2 cellular contexts compared by ENCODE assay signal in the genomic region with DNA sequence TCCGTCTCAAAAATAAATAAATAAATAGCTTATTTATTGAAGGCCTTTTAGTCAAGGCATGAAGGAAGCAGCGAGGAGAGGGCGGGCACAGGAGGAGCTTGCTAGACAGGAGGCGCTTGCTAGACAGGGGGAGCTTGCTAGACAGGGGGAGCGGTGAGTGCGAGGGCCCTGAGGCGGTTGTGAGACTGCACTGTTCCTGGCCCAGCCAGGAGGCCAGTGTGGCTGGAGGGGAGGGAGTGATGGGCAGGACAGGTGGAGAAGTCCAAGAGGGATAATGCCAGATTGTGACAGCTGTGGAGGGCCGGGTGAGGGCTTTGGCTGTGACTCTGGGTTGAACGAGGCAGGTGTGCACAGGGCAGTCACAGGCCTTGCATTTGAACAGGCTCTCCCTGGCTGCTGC.
TF ChIP-seq lines count a peak whose summit lies in the region.

No MANE protein-coding gene starts in this region.

TF ChIP-seq in A549, 52 proteins besides CTCF, POLR2A, EP300 and RAD21:
- TF ChIP-seq, protein P1, sequence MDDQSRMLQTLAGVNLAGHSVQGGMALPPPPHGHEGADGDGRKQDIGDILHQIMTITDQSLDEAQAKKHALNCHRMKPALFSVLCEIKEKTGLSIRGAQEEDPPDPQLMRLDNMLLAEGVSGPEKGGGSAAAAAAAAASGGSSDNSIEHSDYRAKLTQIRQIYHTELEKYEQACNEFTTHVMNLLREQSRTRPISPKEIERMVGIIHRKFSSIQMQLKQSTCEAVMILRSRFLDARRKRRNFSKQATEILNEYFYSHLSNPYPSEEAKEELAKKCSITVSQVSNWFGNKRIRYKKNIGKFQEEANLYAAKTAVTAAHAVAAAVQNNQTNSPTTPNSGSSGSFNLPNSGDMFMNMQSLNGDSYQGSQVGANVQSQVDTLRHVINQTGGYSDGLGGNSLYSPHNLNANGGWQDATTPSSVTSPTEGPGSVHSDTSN (IDR thresholded peaks at IDR 0.05) = no peak
- TF ChIP-seq, protein P2, sequence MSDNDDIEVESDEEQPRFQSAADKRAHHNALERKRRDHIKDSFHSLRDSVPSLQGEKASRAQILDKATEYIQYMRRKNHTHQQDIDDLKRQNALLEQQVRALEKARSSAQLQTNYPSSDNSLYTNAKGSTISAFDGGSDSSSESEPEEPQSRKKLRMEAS (IDR thresholded peaks at IDR 0.05) = no peak
- no peak for TF ChIP-seq EHMT2 (IDR thresholded peaks at IDR 0.05; ENCODE audit: low read depth)
- TF ChIP-seq, protein P3, sequence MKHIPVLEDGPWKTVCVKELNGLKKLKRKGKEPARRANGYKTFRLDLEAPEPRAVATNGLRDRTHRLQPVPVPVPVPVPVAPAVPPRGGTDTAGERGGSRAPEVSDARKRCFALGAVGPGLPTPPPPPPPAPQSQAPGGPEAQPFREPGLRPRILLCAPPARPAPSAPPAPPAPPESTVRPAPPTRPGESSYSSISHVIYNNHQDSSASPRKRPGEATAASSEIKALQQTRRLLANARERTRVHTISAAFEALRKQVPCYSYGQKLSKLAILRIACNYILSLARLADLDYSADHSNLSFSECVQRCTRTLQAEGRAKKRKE (CRISPR knock-in tag; IDR thresholded peaks at IDR 0.05; ENCODE audit: low read depth) = no peak
- TF ChIP-seq HOXB5 (CRISPR knock-in tag; IDR thresholded peaks at IDR 0.05) = no peak
- no peak for TF ChIP-seq ESRRA (IDR thresholded peaks at IDR 0.05; ENCODE audit: borderline replicate concordance, low read length)
- TF ChIP-seq FOSL2 (IDR thresholded peaks at IDR 0.05) = no peak
- TF ChIP-seq FOSL2 (CRISPR knock-in tag; IDR thresholded peaks at IDR 0.05) = no peak
- no peak for TF ChIP-seq HOXA7 (CRISPR knock-in tag; IDR thresholded peaks at IDR 0.05)
- no peak for TF ChIP-seq RNF2 (IDR thresholded peaks at IDR 0.05; ENCODE audit: borderline replicate concordance, low read depth)
- TF ChIP-seq FOXS1 (CRISPR knock-in tag; IDR thresholded peaks at IDR 0.05) = no peak
- no peak for TF ChIP-seq BHLHE40 (IDR thresholded peaks at IDR 0.05; ENCODE audit: low read depth, low read length)

TF ChIP-seq in WTC11, 78 proteins besides CTCF, POLR2A, EP300 and RAD21:
- TF ChIP-seq, protein P4, sequence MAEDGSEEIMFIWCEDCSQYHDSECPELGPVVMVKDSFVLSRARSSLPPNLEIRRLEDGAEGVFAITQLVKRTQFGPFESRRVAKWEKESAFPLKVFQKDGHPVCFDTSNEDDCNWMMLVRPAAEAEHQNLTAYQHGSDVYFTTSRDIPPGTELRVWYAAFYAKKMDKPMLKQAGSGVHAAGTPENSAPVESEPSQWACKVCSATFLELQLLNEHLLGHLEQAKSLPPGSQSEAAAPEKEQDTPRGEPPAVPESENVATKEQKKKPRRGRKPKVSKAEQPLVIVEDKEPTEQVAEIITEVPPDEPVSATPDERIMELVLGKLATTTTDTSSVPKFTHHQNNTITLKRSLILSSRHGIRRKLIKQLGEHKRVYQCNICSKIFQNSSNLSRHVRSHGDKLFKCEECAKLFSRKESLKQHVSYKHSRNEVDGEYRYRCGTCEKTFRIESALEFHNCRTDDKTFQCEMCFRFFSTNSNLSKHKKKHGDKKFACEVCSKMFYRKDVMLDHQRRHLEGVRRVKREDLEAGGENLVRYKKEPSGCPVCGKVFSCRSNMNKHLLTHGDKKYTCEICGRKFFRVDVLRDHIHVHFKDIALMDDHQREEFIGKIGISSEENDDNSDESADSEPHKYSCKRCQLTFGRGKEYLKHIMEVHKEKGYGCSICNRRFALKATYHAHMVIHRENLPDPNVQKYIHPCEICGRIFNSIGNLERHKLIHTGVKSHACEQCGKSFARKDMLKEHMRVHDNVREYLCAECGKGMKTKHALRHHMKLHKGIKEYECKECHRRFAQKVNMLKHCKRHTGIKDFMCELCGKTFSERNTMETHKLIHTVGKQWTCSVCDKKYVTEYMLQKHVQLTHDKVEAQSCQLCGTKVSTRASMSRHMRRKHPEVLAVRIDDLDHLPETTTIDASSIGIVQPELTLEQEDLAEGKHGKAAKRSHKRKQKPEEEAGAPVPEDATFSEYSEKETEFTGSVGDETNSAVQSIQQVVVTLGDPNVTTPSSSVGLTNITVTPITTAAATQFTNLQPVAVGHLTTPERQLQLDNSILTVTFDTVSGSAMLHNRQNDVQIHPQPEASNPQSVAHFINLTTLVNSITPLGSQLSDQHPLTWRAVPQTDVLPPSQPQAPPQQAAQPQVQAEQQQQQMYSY (CRISPR knock-in tag; IDR thresholded peaks at IDR 0.05) = no peak
- no peak for TF ChIP-seq ZNF416 (CRISPR knock-in tag; IDR thresholded peaks at IDR 0.05)
- TF ChIP-seq, protein P5, sequence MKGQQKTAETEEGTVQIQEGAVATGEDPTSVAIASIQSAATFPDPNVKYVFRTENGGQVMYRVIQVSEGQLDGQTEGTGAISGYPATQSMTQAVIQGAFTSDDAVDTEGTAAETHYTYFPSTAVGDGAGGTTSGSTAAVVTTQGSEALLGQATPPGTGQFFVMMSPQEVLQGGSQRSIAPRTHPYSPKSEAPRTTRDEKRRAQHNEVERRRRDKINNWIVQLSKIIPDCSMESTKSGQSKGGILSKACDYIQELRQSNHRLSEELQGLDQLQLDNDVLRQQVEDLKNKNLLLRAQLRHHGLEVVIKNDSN (CRISPR knock-in tag; IDR thresholded peaks at IDR 0.05) = no peak
- no peak for TF ChIP-seq ZNF396 (CRISPR knock-in tag; IDR thresholded peaks at IDR 0.05; ENCODE audit: borderline replicate concordance)
- TF ChIP-seq, protein P6, sequence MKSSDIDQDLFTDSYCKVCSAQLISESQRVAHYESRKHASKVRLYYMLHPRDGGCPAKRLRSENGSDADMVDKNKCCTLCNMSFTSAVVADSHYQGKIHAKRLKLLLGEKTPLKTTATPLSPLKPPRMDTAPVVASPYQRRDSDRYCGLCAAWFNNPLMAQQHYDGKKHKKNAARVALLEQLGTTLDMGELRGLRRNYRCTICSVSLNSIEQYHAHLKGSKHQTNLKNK (CRISPR knock-in tag; IDR thresholded peaks at IDR 0.05) = no peak
- no peak for TF ChIP-seq SMAD3 (CRISPR knock-in tag; IDR thresholded peaks at IDR 0.05; ENCODE audit: borderline replicate concordance)
- no peak for TF ChIP-seq MXD4 (CRISPR knock-in tag; IDR thresholded peaks at IDR 0.05; ENCODE audit: borderline replicate concordance)
- TF ChIP-seq, protein P7, sequence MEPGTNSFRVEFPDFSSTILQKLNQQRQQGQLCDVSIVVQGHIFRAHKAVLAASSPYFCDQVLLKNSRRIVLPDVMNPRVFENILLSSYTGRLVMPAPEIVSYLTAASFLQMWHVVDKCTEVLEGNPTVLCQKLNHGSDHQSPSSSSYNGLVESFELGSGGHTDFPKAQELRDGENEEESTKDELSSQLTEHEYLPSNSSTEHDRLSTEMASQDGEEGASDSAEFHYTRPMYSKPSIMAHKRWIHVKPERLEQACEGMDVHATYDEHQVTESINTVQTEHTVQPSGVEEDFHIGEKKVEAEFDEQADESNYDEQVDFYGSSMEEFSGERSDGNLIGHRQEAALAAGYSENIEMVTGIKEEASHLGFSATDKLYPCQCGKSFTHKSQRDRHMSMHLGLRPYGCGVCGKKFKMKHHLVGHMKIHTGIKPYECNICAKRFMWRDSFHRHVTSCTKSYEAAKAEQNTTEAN (CRISPR knock-in tag; IDR thresholded peaks at IDR 0.05) = no peak
- TF ChIP-seq, protein P8, sequence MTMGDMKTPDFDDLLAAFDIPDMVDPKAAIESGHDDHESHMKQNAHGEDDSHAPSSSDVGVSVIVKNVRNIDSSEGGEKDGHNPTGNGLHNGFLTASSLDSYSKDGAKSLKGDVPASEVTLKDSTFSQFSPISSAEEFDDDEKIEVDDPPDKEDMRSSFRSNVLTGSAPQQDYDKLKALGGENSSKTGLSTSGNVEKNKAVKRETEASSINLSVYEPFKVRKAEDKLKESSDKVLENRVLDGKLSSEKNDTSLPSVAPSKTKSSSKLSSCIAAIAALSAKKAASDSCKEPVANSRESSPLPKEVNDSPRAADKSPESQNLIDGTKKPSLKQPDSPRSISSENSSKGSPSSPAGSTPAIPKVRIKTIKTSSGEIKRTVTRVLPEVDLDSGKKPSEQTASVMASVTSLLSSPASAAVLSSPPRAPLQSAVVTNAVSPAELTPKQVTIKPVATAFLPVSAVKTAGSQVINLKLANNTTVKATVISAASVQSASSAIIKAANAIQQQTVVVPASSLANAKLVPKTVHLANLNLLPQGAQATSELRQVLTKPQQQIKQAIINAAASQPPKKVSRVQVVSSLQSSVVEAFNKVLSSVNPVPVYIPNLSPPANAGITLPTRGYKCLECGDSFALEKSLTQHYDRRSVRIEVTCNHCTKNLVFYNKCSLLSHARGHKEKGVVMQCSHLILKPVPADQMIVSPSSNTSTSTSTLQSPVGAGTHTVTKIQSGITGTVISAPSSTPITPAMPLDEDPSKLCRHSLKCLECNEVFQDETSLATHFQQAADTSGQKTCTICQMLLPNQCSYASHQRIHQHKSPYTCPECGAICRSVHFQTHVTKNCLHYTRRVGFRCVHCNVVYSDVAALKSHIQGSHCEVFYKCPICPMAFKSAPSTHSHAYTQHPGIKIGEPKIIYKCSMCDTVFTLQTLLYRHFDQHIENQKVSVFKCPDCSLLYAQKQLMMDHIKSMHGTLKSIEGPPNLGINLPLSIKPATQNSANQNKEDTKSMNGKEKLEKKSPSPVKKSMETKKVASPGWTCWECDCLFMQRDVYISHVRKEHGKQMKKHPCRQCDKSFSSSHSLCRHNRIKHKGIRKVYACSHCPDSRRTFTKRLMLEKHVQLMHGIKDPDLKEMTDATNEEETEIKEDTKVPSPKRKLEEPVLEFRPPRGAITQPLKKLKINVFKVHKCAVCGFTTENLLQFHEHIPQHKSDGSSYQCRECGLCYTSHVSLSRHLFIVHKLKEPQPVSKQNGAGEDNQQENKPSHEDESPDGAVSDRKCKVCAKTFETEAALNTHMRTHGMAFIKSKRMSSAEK (CRISPR knock-in tag; IDR thresholded peaks at IDR 0.05; ENCODE audit: borderline replicate concordance) = no peak
- TF ChIP-seq, protein P9, sequence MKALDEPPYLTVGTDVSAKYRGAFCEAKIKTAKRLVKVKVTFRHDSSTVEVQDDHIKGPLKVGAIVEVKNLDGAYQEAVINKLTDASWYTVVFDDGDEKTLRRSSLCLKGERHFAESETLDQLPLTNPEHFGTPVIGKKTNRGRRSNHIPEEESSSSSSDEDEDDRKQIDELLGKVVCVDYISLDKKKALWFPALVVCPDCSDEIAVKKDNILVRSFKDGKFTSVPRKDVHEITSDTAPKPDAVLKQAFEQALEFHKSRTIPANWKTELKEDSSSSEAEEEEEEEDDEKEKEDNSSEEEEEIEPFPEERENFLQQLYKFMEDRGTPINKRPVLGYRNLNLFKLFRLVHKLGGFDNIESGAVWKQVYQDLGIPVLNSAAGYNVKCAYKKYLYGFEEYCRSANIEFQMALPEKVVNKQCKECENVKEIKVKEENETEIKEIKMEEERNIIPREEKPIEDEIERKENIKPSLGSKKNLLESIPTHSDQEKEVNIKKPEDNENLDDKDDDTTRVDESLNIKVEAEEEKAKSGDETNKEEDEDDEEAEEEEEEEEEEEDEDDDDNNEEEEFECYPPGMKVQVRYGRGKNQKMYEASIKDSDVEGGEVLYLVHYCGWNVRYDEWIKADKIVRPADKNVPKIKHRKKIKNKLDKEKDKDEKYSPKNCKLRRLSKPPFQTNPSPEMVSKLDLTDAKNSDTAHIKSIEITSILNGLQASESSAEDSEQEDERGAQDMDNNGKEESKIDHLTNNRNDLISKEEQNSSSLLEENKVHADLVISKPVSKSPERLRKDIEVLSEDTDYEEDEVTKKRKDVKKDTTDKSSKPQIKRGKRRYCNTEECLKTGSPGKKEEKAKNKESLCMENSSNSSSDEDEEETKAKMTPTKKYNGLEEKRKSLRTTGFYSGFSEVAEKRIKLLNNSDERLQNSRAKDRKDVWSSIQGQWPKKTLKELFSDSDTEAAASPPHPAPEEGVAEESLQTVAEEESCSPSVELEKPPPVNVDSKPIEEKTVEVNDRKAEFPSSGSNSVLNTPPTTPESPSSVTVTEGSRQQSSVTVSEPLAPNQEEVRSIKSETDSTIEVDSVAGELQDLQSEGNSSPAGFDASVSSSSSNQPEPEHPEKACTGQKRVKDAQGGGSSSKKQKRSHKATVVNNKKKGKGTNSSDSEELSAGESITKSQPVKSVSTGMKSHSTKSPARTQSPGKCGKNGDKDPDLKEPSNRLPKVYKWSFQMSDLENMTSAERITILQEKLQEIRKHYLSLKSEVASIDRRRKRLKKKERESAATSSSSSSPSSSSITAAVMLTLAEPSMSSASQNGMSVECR (CRISPR knock-in tag; IDR thresholded peaks at IDR 0.05; ENCODE audit: borderline replicate concordance) = no peak
